In genomic region chrX:6024204-6024603, GRCh38 we compare ENCODE assay signal across 35 cellular contexts.
DNase-seq lines count a peak whose midpoint lies in the region; ATAC-seq and TF ChIP-seq lines count a peak whose summit lies in the region.
"Had no signal": no experiment of that assay in that cellular context is flagged by ENCODE, and none has a peak within 500 bp of the region (broad histone marks: within the 10 kb centered on the region; RNA-seq: fewer than 3 reads in every experiment).

No MANE protein-coding gene starts in this region.

- no peaks in the 10 kb centered on the region for H3F3A ChIP-seq in PC-3 (ENCODE audit: low read length, unreplicated experiment)

- H3K79me2 ChIP-seq in PC-3 (ENCODE audit: low read length) = no peaks in the 10 kb centered on the region

- H3K4me3 ChIP-seq in PC-3 (ENCODE audit: low read length) (no peak overlapping the region), foreskin fibroblast (ENCODE audit: low read depth in 1 of 2, low read length in 2 of 2) (no peak overlapping the region)
- H3K4me3 ChIP-seq: BLaER1, body of pancreas, esophagus squamous epithelium, GM12878, left ventricle myocardium inferior, SK-N-MC, upper lobe of left lung had no signal

- peaks cover 0 to 2% (median 1%) of the 10 kb centered on the region in 3 donors for H3K27me3 Mint-ChIP-seq in CD14-positive monocyte (ENCODE audit: low read depth in 3 of 3)
- H3K27me3 Mint-ChIP-seq in activated T-cell treated with anti-CD3 and anti-CD28 coated beads, Interleukin-2, amount 50 U/mL, for 24 hours = peaks cover 13% of the 10 kb centered on the region
- H3K27me3 Mint-ChIP-seq: activated CD8-positive, alpha-beta memory T cell treated with anti-CD3 and anti-CD28 coated beads, Interleukin-2, amount 10 ng/mL, durations not matched to agents 7 days and 5 days had no signal

- peak; percentile 21 for DNase-seq in PC-3
- peak; percentile 74 for DNase-seq in astrocyte of the hippocampus (ENCODE audit: low read depth, low spot score)
- DNase-seq in foreskin fibroblast = peak; percentile 7 to 53
- DNase-seq in renal cortical epithelial cell (ENCODE audit: low read depth) = peak; percentile 3
- no peak for DNase-seq in CD14-positive monocyte (ENCODE audit: low spot score)
- no peak for DNase-seq in HuH-7 (ENCODE audit: low spot score)
- no peak for DNase-seq in activated T-cell treated with anti-CD3 and anti-CD28 coated beads, Interleukin-2, amount 50 U/mL, for 24 hours
- DNase-seq: activated B cell treated with CpG ODN at 0.5 μM for 24 hours; activated CD4-positive, alpha-beta T cell treated with anti-CD3 and anti-CD28 coated beads, Interleukin-2, amount 50 U/mL, for 4 hours; activated CD8-positive, alpha-beta memory T cell treated with anti-CD3 and anti-CD28 coated beads, Interleukin-2, amount 10 ng/mL, durations not matched to agents 7 days and 5 days; activated T-cell treated with anti-CD3 and anti-CD28 coated beads, Interleukin-2, amount 50 U/mL, for 48 hours; body of pancreas; cerebellar nuclear complex; dermis blood vessel endothelial cell; DMS153; endodermal cell; esophagus squamous epithelium; hippocampal formation; Kasumi-1; left ventricle myocardium inferior; NCI-H1048; NCI-H2107; NCI-H446 treated with DMSO at 0.1 percent for 48 hours; NCI-H774; RPMI8226; stimulated activated CD4-positive, alpha-beta T cell treated with anti-CD3 and anti-CD28 coated beads, Interleukin-4, amount 100 ng/mL, for 4 hours; T-helper 1 cell; upper lobe of left lung had no signal

- POLR2A ChIA-PET in PC-3 (lab: Charles Lee; ENCODE audit: unreplicated experiment) = no interaction called here

- H3K4me3 Mint-ChIP-seq in CD14-positive monocyte = no peak overlapping the region
- no peak overlapping the region for H3K4me3 Mint-ChIP-seq in activated T-cell treated with anti-CD3 and anti-CD28 coated beads, Interleukin-2, amount 50 U/mL, for 24 hours
- H3K4me3 Mint-ChIP-seq: activated B cell treated with CpG ODN at 0.5 μM for 24 hours; activated CD8-positive, alpha-beta memory T cell treated with anti-CD3 and anti-CD28 coated beads, Interleukin-2, amount 10 ng/mL, durations not matched to agents 7 days and 5 days; endodermal cell; mesothelial cell of epicardium; stimulated activated effector memory CD8-positive, alpha-beta T cell treated with anti-CD3 and anti-CD28 coated beads, Interleukin-12 subunit alpha, Interleukin-12 subunit beta, amount 100 ng/mL, for 72 hours had no signal

- no peaks in the 10 kb centered on the region for H3K4me1 Mint-ChIP-seq in CD14-positive monocyte
- peaks cover 2% of the 10 kb centered on the region for H3K4me1 Mint-ChIP-seq in activated T-cell treated with anti-CD3 and anti-CD28 coated beads, Interleukin-2, amount 50 U/mL, for 24 hours (ENCODE audit: low read depth)
- H3K4me1 Mint-ChIP-seq: activated B cell treated with CpG ODN at 0.5 μM for 24 hours; activated CD8-positive, alpha-beta memory T cell treated with anti-CD3 and anti-CD28 coated beads, Interleukin-2, amount 10 ng/mL, durations not matched to agents 7 days and 5 days; stimulated activated effector memory CD8-positive, alpha-beta T cell treated with anti-CD3 and anti-CD28 coated beads, Interleukin-12 subunit alpha, Interleukin-12 subunit beta, amount 100 ng/mL, for 72 hours had no signal

- H3K27ac ChIP-seq in PC-3 (ENCODE audit: low read length) = no peak overlapping the region
- H3K27ac ChIP-seq: BLaER1, body of pancreas, esophagus squamous epithelium, left ventricle myocardium inferior, SK-N-MC, upper lobe of left lung had no signal

- H2AFZ ChIP-seq in PC-3 (ENCODE audit: low read length) = no peak overlapping the region

- H3K27ac Mint-ChIP-seq in CD14-positive monocyte = no peak overlapping the region
- H3K27ac Mint-ChIP-seq in activated T-cell treated with anti-CD3 and anti-CD28 coated beads, Interleukin-2, amount 50 U/mL, for 24 hours = no peak overlapping the region
- H3K27ac Mint-ChIP-seq: activated B cell treated with CpG ODN at 0.5 μM for 24 hours; activated CD8-positive, alpha-beta memory T cell treated with anti-CD3 and anti-CD28 coated beads, Interleukin-2, amount 10 ng/mL, durations not matched to agents 7 days and 5 days; endodermal cell; mesothelial cell of epicardium; stimulated activated effector memory CD8-positive, alpha-beta T cell treated with anti-CD3 and anti-CD28 coated beads, Interleukin-12 subunit alpha, Interleukin-12 subunit beta, amount 100 ng/mL, for 72 hours had no signal

- H3K36me3 ChIP-seq in PC-3 (ENCODE audit: low read depth, low read length) = no peaks in the 10 kb centered on the region
- H3K36me3 ChIP-seq: BLaER1, esophagus squamous epithelium, left ventricle myocardium inferior, upper lobe of left lung had no signal

- BruUV-seq in PC-3 (replicated peaks; lab: Mats Ljungman, UMichigan) = no TSS peak

- ATAC-seq in PC-3 (no peak), HG03139 (IDR thresholded peaks at IDR 0.05; ENCODE audit: unreplicated experiment) (no peak)
- ATAC-seq: activated CD8-positive, alpha-beta memory T cell treated with anti-CD3 and anti-CD28 coated beads, Interleukin-2, amount 10 ng/mL, durations not matched to agents 7 days and 5 days; body of pancreas; GM12878; sciatic nerve; stimulated activated effector memory CD8-positive, alpha-beta T cell treated with anti-CD3 and anti-CD28 coated beads, Interleukin-12 subunit alpha, Interleukin-12 subunit beta, amount 100 ng/mL, for 72 hours had no signal

- no peaks in the 10 kb centered on the region for H3K36me3 Mint-ChIP-seq in CD14-positive monocyte
- no peaks in the 10 kb centered on the region for H3K36me3 Mint-ChIP-seq in activated T-cell treated with anti-CD3 and anti-CD28 coated beads, Interleukin-2, amount 50 U/mL, for 24 hours (ENCODE audit: low read depth)
- H3K36me3 Mint-ChIP-seq: activated CD8-positive, alpha-beta memory T cell treated with anti-CD3 and anti-CD28 coated beads, Interleukin-2, amount 10 ng/mL, durations not matched to agents 7 days and 5 days; stimulated activated effector memory CD8-positive, alpha-beta T cell treated with anti-CD3 and anti-CD28 coated beads, Interleukin-12 subunit alpha, Interleukin-12 subunit beta, amount 100 ng/mL, for 72 hours had no signal

- TF ChIP-seq CTCF in PC-3 (conservative IDR thresholded peaks at IDR 0.05; ENCODE audit: low read depth, low read length) = no peak
- TF ChIP-seq CTCF in foreskin fibroblast (IDR thresholded peaks at IDR 0.05; ENCODE audit: low read depth, low read length) = no peak
- TF ChIP-seq CTCF in CD14-positive monocyte (IDR thresholded peaks at IDR 0.05) = no peak

- H3K27me3 ChIP-seq in PC-3 (ENCODE audit: low read length) = no peaks in the 10 kb centered on the region
- H3K27me3 ChIP-seq: BLaER1, body of pancreas, esophagus squamous epithelium, upper lobe of left lung had no signal

- H3K9me3 Mint-ChIP-seq in CD14-positive monocyte = peaks cover 0 to 2% (median 0%) of the 10 kb centered on the region in 7 donors
- no peaks in the 10 kb centered on the region for H3K9me3 Mint-ChIP-seq in activated T-cell treated with anti-CD3 and anti-CD28 coated beads, Interleukin-2, amount 50 U/mL, for 24 hours
- H3K9me3 Mint-ChIP-seq: activated B cell treated with CpG ODN at 0.5 μM for 24 hours, endodermal cell, mesothelial cell of epicardium had no signal

- intact Hi-C loops in PC-3 (cut with micrococcal nuclease) (no loop called here), CD14-positive monocyte (cut with micrococcal nuclease) (no loop called here)

- no peaks in the 10 kb centered on the region for H3K9me3 ChIP-seq in PC-3 (ENCODE audit: low read length)
- H3K9me3 ChIP-seq: BLaER1, body of pancreas, esophagus squamous epithelium, left ventricle myocardium inferior, upper lobe of left lung had no signal

- H3K9ac ChIP-seq in PC-3 (ENCODE audit: low read length) = no peak overlapping the region
- H3K9ac ChIP-seq: BLaER1 had no signal

- no peaks in the 10 kb centered on the region for H3K9me2 ChIP-seq in PC-3 (replicated peaks; ENCODE audit: low read length)

- H3K4me1 ChIP-seq in PC-3 (ENCODE audit: insufficient read depth, low read length) = no peaks in the 10 kb centered on the region
- H3K4me1 ChIP-seq: BLaER1, body of pancreas, esophagus squamous epithelium, left ventricle myocardium inferior, upper lobe of left lung had no signal

- no peak overlapping the region for H3K4me2 ChIP-seq in PC-3 (ENCODE audit: low read length)
- H3K4me2 ChIP-seq: BLaER1 had no signal

- no peaks in the 10 kb centered on the region for H4K20me1 ChIP-seq in PC-3 (ENCODE audit: low read length)
- H4K20me1 ChIP-seq: BLaER1 had no signal

- CTCF ChIA-PET in PC-3 (lab: Charles Lee) = no interaction called here

Comparison
In these comparisons a context has a peak if more than half of its experiments do, and no peak if none do; other contexts are left out.
1. DNase-seq: peak in PC-3 (single experiment), astrocyte of the hippocampus (single experiment), foreskin fibroblast (2 of 2) and renal cortical epithelial cell (single experiment); none in CD14-positive monocyte (single experiment), HuH-7 (single experiment) and activated T-cell treated with anti-CD3 and anti-CD28 coated beads, Interleukin-2, amount 50 U/mL, for 24 hours (single experiment).